20 cellular contexts compared by ENCODE assay signal in the genomic region with DNA sequence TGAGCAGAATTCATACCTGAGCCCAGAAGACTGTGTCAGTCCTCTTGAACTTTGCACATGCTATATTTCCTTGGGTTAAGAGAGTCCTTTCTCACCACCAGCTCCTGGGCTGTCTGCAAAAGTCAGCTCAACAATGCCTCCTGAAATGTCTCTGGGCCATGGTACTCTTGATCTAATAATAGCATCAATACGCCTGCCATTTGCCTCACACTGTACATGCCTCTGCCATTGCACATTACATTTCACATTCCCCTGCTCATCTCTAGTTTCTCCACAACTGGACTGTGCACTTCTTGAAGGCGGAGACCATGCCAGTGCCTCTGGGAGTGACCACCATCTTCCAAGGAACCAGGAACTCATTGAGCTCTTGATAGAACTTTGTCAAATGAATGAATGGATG.
"Had no signal": no experiment of that assay in that cellular context is flagged by ENCODE, and none has a peak within 500 bp of the region (broad histone marks: within the 10 kb centered on the region; RNA-seq: fewer than 3 reads in every experiment).

No MANE protein-coding gene starts in this region.

- H3K36me3 ChIP-seq: heart right ventricle, left lung, lower lobe of right lung, ovary, suprapubic skin, thyroid gland had no signal

- H3K27me3 Mint-ChIP-seq: type B pancreatic cell had no signal

- H3K36me3 Mint-ChIP-seq: memory B cell, mesothelial cell of epicardium, type B pancreatic cell had no signal

- H3K27ac Mint-ChIP-seq: memory B cell, mesothelial cell of epicardium, type B pancreatic cell had no signal

- H3K4me3 Mint-ChIP-seq: memory B cell, mesothelial cell of epicardium, naive B cell, type B pancreatic cell had no signal

- H3K27me3 ChIP-seq: heart right ventricle, left lung, ovary, suprapubic skin, thyroid gland had no signal

- H3K4me3 ChIP-seq: dorsolateral prefrontal cortex, heart right ventricle, left lung, lower lobe of right lung, ovary, smooth muscle cell, suprapubic skin, thyroid gland had no signal

- H3K4me2 ChIP-seq: smooth muscle cell had no signal

- H3K9me3 ChIP-seq: heart right ventricle, left lung, lower lobe of right lung, ovary, suprapubic skin, thyroid gland had no signal

- DNase-seq: cortex of kidney; dorsolateral prefrontal cortex; effector CD8-positive, alpha-beta T cell; foreskin melanocyte; heart right ventricle; hypothalamus; islet precursor cell; left lung; lower lobe of right lung; naive B cell; ovary; right cardiac atrium; stimulated activated CD4-positive, alpha-beta T cell treated with anti-CD3 and anti-CD28 coated beads, Interleukin-2, amount 100 ng/mL, for 48 hours; stimulated activated naive CD8-positive, alpha-beta T cell treated with anti-CD3 and anti-CD28 coated beads, Interleukin-15, Interleukin-2, amounts not matched to agents 100 U/mL and 50 U/mL, for 24 hours; thyroid gland had no signal

- H3K27ac ChIP-seq: dorsolateral prefrontal cortex, lower lobe of right lung, ovary, suprapubic skin, thyroid gland had no signal

- H3K4me1 Mint-ChIP-seq: naive B cell had no signal

- H3K9me3 Mint-ChIP-seq: memory B cell, mesothelial cell of epicardium had no signal

- ATAC-seq: left lung; lower lobe of right lung; right cardiac atrium; stimulated activated naive CD8-positive, alpha-beta T cell treated with anti-CD3 and anti-CD28 coated beads, Interleukin-15, Interleukin-2, amounts not matched to agents 100 U/mL and 50 U/mL, for 24 hours had no signal
